ENCODE assay signal across 1 cellular context in genomic region chr15:40859206-40859851, GRCh38.
TF ChIP-seq lines count a peak whose summit lies in the region.

No MANE protein-coding gene starts in this region.

TF ChIP-seq in K562, 482 proteins besides CTCF, POLR2A, EP300 and RAD21 (continues in another document):
- TF ChIP-seq SRF (CRISPR knock-in tag; IDR thresholded peaks at IDR 0.05): no peak
- TF ChIP-seq CREB3 (tag; conservative IDR thresholded peaks at IDR 0.05; ENCODE audit: low read depth): no peak
- peak in 1 of 3 experiments; percentile 36 for TF ChIP-seq YY1 (IDR thresholded peaks at IDR 0.05; ENCODE audit: borderline replicate concordance in 1 of 3, control insufficient read depth in 1 of 3, extremely low read depth in 1 of 3, insufficient read depth in 3 of 3, insufficient read length in 1 of 3, insufficient replicate concordance in 2 of 3, low read depth in 1 of 3, low read length in 2 of 3)
- TF ChIP-seq WHSC1 (IDR thresholded peaks at IDR 0.05; ENCODE audit: low read length): no peak
- TF ChIP-seq FOXA1 (IDR thresholded peaks at IDR 0.05; ENCODE audit: borderline replicate concordance): no peak
- no peak for TF ChIP-seq RUNX1 (IDR thresholded peaks at IDR 0.05; ENCODE audit: low read depth)
- no peak for TF ChIP-seq ZNF134 (CRISPR knock-in tag; conservative IDR thresholded peaks at IDR 0.05)
- no peak for TF ChIP-seq ID3 (CRISPR knock-in tag; IDR thresholded peaks at IDR 0.05)
- no peak for TF ChIP-seq ID3 (tag; IDR thresholded peaks at IDR 0.05)
- TF ChIP-seq OTX1 (CRISPR knock-in tag; IDR thresholded peaks at IDR 0.05): no peak
- TF ChIP-seq, protein P1, sequence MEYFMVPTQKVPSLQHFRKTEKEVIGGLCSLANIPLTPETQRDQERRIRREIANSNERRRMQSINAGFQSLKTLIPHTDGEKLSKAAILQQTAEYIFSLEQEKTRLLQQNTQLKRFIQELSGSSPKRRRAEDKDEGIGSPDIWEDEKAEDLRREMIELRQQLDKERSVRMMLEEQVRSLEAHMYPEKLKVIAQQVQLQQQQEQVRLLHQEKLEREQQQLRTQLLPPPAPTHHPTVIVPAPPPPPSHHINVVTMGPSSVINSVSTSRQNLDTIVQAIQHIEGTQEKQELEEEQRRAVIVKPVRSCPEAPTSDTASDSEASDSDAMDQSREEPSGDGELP (CRISPR knock-in tag; IDR thresholded peaks at IDR 0.05; ENCODE audit: borderline replicate concordance): peak; percentile 89
- TF ChIP-seq ZBTB49 (CRISPR knock-in tag; IDR thresholded peaks at IDR 0.05; ENCODE audit: borderline replicate concordance): no peak
- TF ChIP-seq JUND (IDR thresholded peaks at IDR 0.05; ENCODE audit: borderline replicate concordance, low read depth, low read length): 0 out of 2 replicates have a peak, but pooled peaks have one; percentile 20
- TF ChIP-seq JUND (tag; IDR thresholded peaks at IDR 0.05; ENCODE audit: borderline replicate concordance, low read depth, low read length): peak; percentile 42; the same call in 1 of the 3 replicates
- no peak for TF ChIP-seq KDM2B (CRISPR knock-in tag; IDR thresholded peaks at IDR 0.05)
- TF ChIP-seq TOE1 (IDR thresholded peaks at IDR 0.05; ENCODE audit: borderline replicate concordance): 0 out of 2 replicates have a peak, but pooled peaks have one; percentile 31
- no peak for TF ChIP-seq TOE1 (CRISPR knock-in tag; IDR thresholded peaks at IDR 0.05; ENCODE audit: borderline replicate concordance, low read depth)
- TF ChIP-seq PHB2 (IDR thresholded peaks at IDR 0.05; ENCODE audit: low read depth): no peak
- no peak for TF ChIP-seq TFAM (CRISPR knock-in tag; conservative IDR thresholded peaks at IDR 0.05)
- TF ChIP-seq RB1 (IDR thresholded peaks at IDR 0.05; ENCODE audit: low read depth): peak; percentile 71; the same call in 1 of the 2 replicates
- TF ChIP-seq SNIP1 (IDR thresholded peaks at IDR 0.05; ENCODE audit: low read depth): no peak
- TF ChIP-seq HNRNPH1 (optimal IDR thresholded peaks at IDR 0.05; ENCODE audit: low read depth, low read length): no peak
- TF ChIP-seq SMC3 (conservative IDR thresholded peaks at IDR 0.05; ENCODE audit: insufficient read depth, low read depth, low read length): peak; percentile 28
- no peak for TF ChIP-seq ZBTB12 (CRISPR knock-in tag; IDR thresholded peaks at IDR 0.05)
- 0 out of 2 replicates have a peak, but pooled peaks have one; percentile 34 for TF ChIP-seq ZNF740 (CRISPR knock-in tag; IDR thresholded peaks at IDR 0.05)
- TF ChIP-seq ZNF740 (tag; IDR thresholded peaks at IDR 0.05): no peak
- TF ChIP-seq ZEB2 (IDR thresholded peaks at IDR 0.05): 0 out of 2 replicates have a peak, but pooled peaks have one; percentile 20
- TF ChIP-seq E2F6 (IDR thresholded peaks at IDR 0.05; ENCODE audit: borderline replicate concordance in 1 of 2, extremely low read depth in 1 of 2, insufficient read depth in 1 of 2, insufficient read length in 1 of 2, low read depth in 1 of 2, low read length in 1 of 2, poor library complexity in 1 of 2, severe bottlenecking in 1 of 2): peak; percentile 17 to 67
- no peak for TF ChIP-seq ZNF830 (CRISPR knock-in tag; IDR thresholded peaks at IDR 0.05)
- no peak for TF ChIP-seq MBD2 (IDR thresholded peaks at IDR 0.05; ENCODE audit: borderline replicate concordance, low read depth)
- TF ChIP-seq HSF4 (CRISPR knock-in tag; IDR thresholded peaks at IDR 0.05; ENCODE audit: borderline replicate concordance): no peak
- no peak for TF ChIP-seq ATF1 (CRISPR knock-in tag; IDR thresholded peaks at IDR 0.05)
- TF ChIP-seq ATF1 (tag; IDR thresholded peaks at IDR 0.05): no peak
- TF ChIP-seq DIDO1 (tag; IDR thresholded peaks at IDR 0.05; ENCODE audit: low read depth): no peak
- no peak for TF ChIP-seq ZNF143 (CRISPR knock-in tag; IDR thresholded peaks at IDR 0.05)
- TF ChIP-seq ETV5 (CRISPR knock-in tag; IDR thresholded peaks at IDR 0.05; ENCODE audit: low read depth): no peak
- TF ChIP-seq MTF1 (CRISPR knock-in tag; IDR thresholded peaks at IDR 0.05; ENCODE audit: borderline replicate concordance): no peak
- no peak for TF ChIP-seq FOXP1 (CRISPR knock-in tag; IDR thresholded peaks at IDR 0.05)
- peak; percentile 37 for TF ChIP-seq DACH1 (IDR thresholded peaks at IDR 0.05; ENCODE audit: partially characterized antibody)
- TF ChIP-seq ZMIZ1 (IDR thresholded peaks at IDR 0.05; ENCODE audit: low read depth in 2 of 2, low read length in 2 of 2): no peak
- TF ChIP-seq XRCC5 (IDR thresholded peaks at IDR 0.05; ENCODE audit: low read depth, low read length): no peak
- TF ChIP-seq ZNF316 (IDR thresholded peaks at IDR 0.05): peak; percentile 54; the same call in 1 of the 2 replicates
- TF ChIP-seq ZNF197 (CRISPR knock-in tag; IDR thresholded peaks at IDR 0.05; ENCODE audit: low read depth): no peak
- TF ChIP-seq ZNF717 (CRISPR knock-in tag; IDR thresholded peaks at IDR 0.05): no peak
- TF ChIP-seq, protein P2, sequence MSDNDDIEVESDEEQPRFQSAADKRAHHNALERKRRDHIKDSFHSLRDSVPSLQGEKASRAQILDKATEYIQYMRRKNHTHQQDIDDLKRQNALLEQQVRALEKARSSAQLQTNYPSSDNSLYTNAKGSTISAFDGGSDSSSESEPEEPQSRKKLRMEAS (CRISPR knock-in tag; IDR thresholded peaks at IDR 0.05): peak; percentile 50
- TF ChIP-seq TAL1 (IDR thresholded peaks at IDR 0.05): no peak
- TF ChIP-seq CTCFL (IDR thresholded peaks at IDR 0.05; ENCODE audit: borderline replicate concordance, insufficient read depth, low read depth, low read length, poor library complexity, severe bottlenecking): peak; percentile 61
- no peak for TF ChIP-seq MAFK (IDR thresholded peaks at IDR 0.05; ENCODE audit: low read length)
- no peak for TF ChIP-seq TCF15 (CRISPR knock-in tag; IDR thresholded peaks at IDR 0.05)
- no peak for TF ChIP-seq ZNF785 (CRISPR knock-in tag; IDR thresholded peaks at IDR 0.05)
